Comparison of ENCODE assay signal across 15 cellular contexts in the genomic region with DNA sequence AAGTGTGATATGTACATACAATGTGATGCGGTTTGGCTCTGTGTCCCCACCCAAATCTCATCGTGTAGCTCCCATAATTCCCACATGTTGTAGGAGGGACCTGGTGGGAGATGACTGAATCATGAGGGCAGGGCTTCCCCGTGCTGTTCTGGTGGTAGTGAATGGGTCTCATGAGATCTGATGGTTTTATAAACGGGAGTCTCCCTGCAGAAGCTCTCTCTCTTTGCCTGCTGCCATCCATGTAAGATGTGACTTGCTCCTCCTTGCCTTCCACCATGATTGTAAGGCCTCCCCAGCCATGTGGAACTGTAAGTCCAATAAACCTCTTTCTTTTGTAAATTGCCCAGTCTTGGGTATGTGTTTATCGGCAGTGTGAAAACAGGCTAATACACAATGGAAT. TPM values are rescaled to one million over a fixed set of nuclear protein-coding genes. Genes with fewer than 3 reads are reported as not detected.
A peak's percentile ranks its signal among the peaks of the same experiment; 100 is the strongest.
DNase-seq lines count a peak whose midpoint lies in the region; ATAC-seq, FAIRE-seq and TF ChIP-seq lines count a peak whose summit lies in the region.
"Not testable (repeated sequence)": the region's sequence is repeated elsewhere in the genome, so short reads cannot be mapped to it uniquely, and the experiment has no call there.
"Had no signal": no experiment of that assay in that cellular context is flagged by ENCODE, and none has a peak within 500 bp of the region (broad histone marks: within the 10 kb centered on the region; RNA-seq: fewer than 3 reads in every experiment).

No MANE protein-coding gene starts in this region.

- not testable (repeated sequence) for H3K27ac Mint-ChIP-seq in osteocyte (ENCODE audit: unreplicated experiment)

- H3K4me3 ChIP-seq in HEK293 (ENCODE audit: low read depth, low read length); coronary artery; HepG2 (replicated peaks in 1 of 3; ENCODE audit: insufficient read depth in 1 of 3, low read depth in 2 of 3, low read length in 3 of 3); stomach: not testable (repeated sequence)

- CTCF ChIA-PET in HEK293 (lab: Yijun Ruan, JAX) = interaction anchor here (0.7 to 1.4 kb wide), 3 partner anchors 19 to 48 kb away, joined by 3 to 4 read pairs (median 3); partner anchors contain the start of gene CD300H
- CTCF ChIA-PET in HepG2 (lab: Yijun Ruan, JAX; ENCODE audit: low intra/inter-chr PET ratio, low total read pairs) = not testable (repeated sequence)

- BruUV-seq in HepG2 (replicated peaks; lab: Mats Ljungman, UMichigan) = not testable (repeated sequence)

- not testable (repeated sequence) for TF ChIP-seq EP300 in HepG2 (IDR thresholded peaks at IDR 0.05; ENCODE audit: low read depth in 2 of 2, low read length in 2 of 2); HepG2 (CRISPR knock-in tag; IDR thresholded peaks at IDR 0.05; ENCODE audit: borderline replicate concordance); stomach (IDR thresholded peaks at IDR 0.05)

- DNase-seq in activated CD8-positive, alpha-beta memory T cell treated with anti-CD3 and anti-CD28 coated beads for 24 hours = peak; percentile 19
- peak; percentile 39 for DNase-seq in activated effector memory CD4-positive, alpha-beta T cell treated with anti-CD3 and anti-CD28 coated beads, Interleukin-2, amount 50 U/mL, for 16 hours
- DNase-seq in coronary artery (ENCODE audit: low spot score) (peak; percentile 9), osteocyte (ENCODE audit: extremely low spot score, unreplicated experiment) (peak; percentile 19), stomach (peak; percentile 10)
- DNase-seq in HepG2 (ENCODE audit: low spot score) = not testable (repeated sequence)

- POLR2A ChIA-PET in HEK293 (lab: Yijun Ruan, JAX); HepG2 (lab: Yijun Ruan, JAX): not testable (repeated sequence)

- not testable (repeated sequence) for H3K4me2 ChIP-seq in HepG2 (ENCODE audit: low read depth, low read length)

- 26% methylated on average over 5 of the region's 5 CpGs for WGBS in HepG2 (ENCODE audit: low lambda C conversion rate)
- 76 to 86% (median 84%) methylated on average over 5 of the region's 5 CpGs for WGBS in stomach, 5 donors

- not testable (repeated sequence) for FAIRE-seq in HepG2 (lab: Jason Lieb, UNC)

- not testable (repeated sequence) for H3K9me3 Mint-ChIP-seq in osteocyte (ENCODE audit: unreplicated experiment)

- H3K9me3 ChIP-seq in HEK293 (ENCODE audit: control insufficient read depth, insufficient read depth, low read depth, low read length) = not testable (repeated sequence)
- H3K9me3 ChIP-seq in HepG2 (ENCODE audit: low read length) (peaks cover 19% of the 10 kb centered on the region), stomach (peaks cover 0 to 11% (median 9%) of the 10 kb centered on the region in 4 donors)

- not testable (repeated sequence) for H3K4me1 Mint-ChIP-seq in osteocyte (ENCODE audit: unreplicated experiment)

- not testable (repeated sequence) for H2AFZ ChIP-seq in HepG2 (ENCODE audit: low read length)

- H3K27ac ChIP-seq in HEK293 (ENCODE audit: extremely low read depth, low read depth, low read length); coronary artery; HepG2 (ENCODE audit: extremely low read length, insufficient read depth, low read length); stomach: not testable (repeated sequence)

- not testable (repeated sequence) for TF ChIP-seq POLR2A in HepG2 (IDR thresholded peaks at IDR 0.05; ENCODE audit: insufficient read depth in 1 of 2, low read depth in 2 of 2, low read length in 2 of 2); stomach (IDR thresholded peaks at IDR 0.05)

- intact Hi-C loops in HepG2 (cut with micrococcal nuclease; ENCODE audit: unreplicated experiment); stomach (cut with DNase I; ENCODE audit: low total_unique reads): not testable (repeated sequence)

- not testable (repeated sequence) for H3K79me2 ChIP-seq in HepG2 (ENCODE audit: insufficient read depth, low read length)

- peaks cover 0 to 33% of the 10 kb centered on the region in 2 experiments; a peak in 4 of 5 replicates for H3K27me3 ChIP-seq in HepG2 (ENCODE audit: control insufficient read depth in 1 of 2, insufficient read depth in 2 of 2, low read length in 2 of 2)
- H3K27me3 ChIP-seq in stomach = not testable (repeated sequence)

- TF ChIP-seq RAD21 in HepG2 (CRISPR knock-in tag; IDR thresholded peaks at IDR 0.05) = not testable (repeated sequence)

- TF ChIP-seq CTCF in HEK293 (tag by site-specific recombination; IDR thresholded peaks at IDR 0.05); coronary artery (IDR thresholded peaks at IDR 0.05); HepG2 (CRISPR knock-in tag; IDR thresholded peaks at IDR 0.05); osteocyte (IDR thresholded peaks at IDR 0.05); stomach (IDR thresholded peaks at IDR 0.05): not testable (repeated sequence)

- H3K4me3 Mint-ChIP-seq in osteocyte (ENCODE audit: unreplicated experiment) = not testable (repeated sequence)

- in situ Hi-C loops in HepG2 (cut with HindIII; ENCODE audit: extremely low pct_ligation_motif_present, low pct_unique_long_range_greater_than_20kb) = not testable (repeated sequence)

- H3K27me3 Mint-ChIP-seq in osteocyte (ENCODE audit: unreplicated experiment) = not testable (repeated sequence)

- not testable (repeated sequence) for H3K9ac ChIP-seq in HepG2 (ENCODE audit: insufficient read depth, low read depth, low read length)

- H4K20me1 ChIP-seq in HepG2 (ENCODE audit: insufficient read depth, low read length) = not testable (repeated sequence)

- not testable (repeated sequence) for H3K36me3 Mint-ChIP-seq in osteocyte (ENCODE audit: unreplicated experiment)

- H3K4me1 ChIP-seq in HEK293 (ENCODE audit: control insufficient read depth, insufficient read depth, low read length); stomach: not testable (repeated sequence)
- peaks cover 11% of the 10 kb centered on the region; the same call in 1 of the 2 replicates for H3K4me1 ChIP-seq in HepG2 (ENCODE audit: insufficient read depth, low read length)

- not testable (repeated sequence) for ATAC-seq in HepG2

- not testable (repeated sequence) for H3K36me3 ChIP-seq in HEK293 (ENCODE audit: control insufficient read depth in 2 of 2, insufficient read depth in 1 of 2, low read length in 2 of 2); HepG2 (replicated peaks in 1 of 2; ENCODE audit: control insufficient read depth in 1 of 2, insufficient read depth in 2 of 2, low read length in 2 of 2); stomach

RNA-seq across cellular contexts. Expression of gene CD300LB, which starts 12.7 kb away (rescaled TPM):
- not detected in 2 replicates for total RNA-seq in HepG2 (2016; rRNA removed; fragmentation: Illumina TruSeq; extraction: Trizol)
- not detected in 2 replicates for total RNA-seq in HepG2 (2016; cell fraction: cytosol; rRNA removed; fragmentation: Illumina TruSeq; extraction: Trizol; ENCODE audit: low read depth)
- total RNA-seq in HepG2 (2016; cell fraction: insoluble cytoplasmic fraction; rRNA removed; fragmentation: Illumina TruSeq; extraction: Trizol) = not detected in 2 replicates
- total RNA-seq in HepG2 (2016; cell fraction: membrane; rRNA removed; fragmentation: Illumina TruSeq; extraction: Trizol) = not detected in 2 replicates
- total RNA-seq in HepG2 (2016; cell fraction: nucleus; rRNA removed; fragmentation: Illumina TruSeq; extraction: Trizol) = not detected in 2 replicates
- not detected in 2 replicates for polyA plus RNA-seq in HepG2 (2011; rRNA removed)
- polyA plus RNA-seq in HepG2 (2011; cell fraction: cytosol; rRNA removed) = not detected in 2 replicates
- not detected in 2 replicates for polyA plus RNA-seq in HepG2 (2011; cell fraction: nucleus; rRNA removed)
- polyA plus RNA-seq in HepG2 (2012) = not detected in 2 replicates
- not detected in 2 replicates for polyA plus RNA-seq in HepG2 (2016; cell fraction: cytosol; fragmentation: Illumina TruSeq; extraction: Trizol; ENCODE audit: low read depth)
- polyA plus RNA-seq in HepG2 (2016; cell fraction: insoluble cytoplasmic fraction; fragmentation: Illumina TruSeq; extraction: Trizol; ENCODE audit: low read depth) = not detected in 2 replicates
- polyA plus RNA-seq in HepG2 (2016; cell fraction: membrane; fragmentation: Illumina TruSeq; extraction: Trizol; ENCODE audit: low read depth) = not detected in 2 replicates
- not detected in 2 replicates for polyA plus RNA-seq in HepG2 (2016; cell fraction: nucleus; fragmentation: Illumina TruSeq; extraction: Trizol; ENCODE audit: insufficient read depth, low read depth)
- not detected in 2 replicates for polyA minus RNA-seq in HepG2 (2011; rRNA and poly(A)+ RNA removed; ENCODE audit: low replicate concordance)
- polyA minus RNA-seq in HepG2 (2011; cell fraction: cytosol; rRNA and poly(A)+ RNA removed) = not detected in 2 replicates
- polyA minus RNA-seq in HepG2 (2011; cell fraction: nucleus; rRNA and poly(A)+ RNA removed) = not detected in 2 replicates
- total RNA-seq in osteocyte = not detected in 2 replicates
- total RNA-seq in stomach = not detected
- under 1 TPM in 1 of 3 donors, not detected in 2; 0.25 TPM for polyA plus RNA-seq in stomach
- total RNA-seq: A172; Caco-2; Calu3; CD8-positive, alpha-beta T cell had no signal
- polyA plus RNA-seq: A549, BJ had no signal

RNA-seq across cellular contexts. Expression of gene CD300C, which starts 27.3 kb away (rescaled TPM):
- total RNA-seq in HepG2 (2016; rRNA removed; fragmentation: Illumina TruSeq; extraction: Trizol) (not detected in 2 replicates), osteocyte (not detected in 2 replicates), stomach (1 to 10 TPM in 1 of 5 donors, not detected in 4; 1.6 TPM)
- not detected in 2 replicates for total RNA-seq in HepG2 (2016; cell fraction: cytosol; rRNA removed; fragmentation: Illumina TruSeq; extraction: Trizol; ENCODE audit: low read depth)
- not detected in 2 replicates for total RNA-seq in HepG2 (2016; cell fraction: insoluble cytoplasmic fraction; rRNA removed; fragmentation: Illumina TruSeq; extraction: Trizol)
- total RNA-seq in HepG2 (2016; cell fraction: membrane; rRNA removed; fragmentation: Illumina TruSeq; extraction: Trizol) = not detected in 2 replicates
- total RNA-seq in HepG2 (2016; cell fraction: nucleus; rRNA removed; fragmentation: Illumina TruSeq; extraction: Trizol) = not detected in 2 replicates
- polyA plus RNA-seq in HepG2 (2011; rRNA removed) (not detected in 2 replicates), stomach (under 1 TPM in 2 of 3 donors, not detected in 1; 0.13 to 0.75 TPM)
- not detected in 2 replicates for polyA plus RNA-seq in HepG2 (2011; cell fraction: cytosol; rRNA removed)
- polyA plus RNA-seq in HepG2 (2011; cell fraction: nucleus; rRNA removed) = not detected in 2 replicates
- polyA plus RNA-seq in HepG2 (2012) = not detected in 2 replicates
- polyA plus RNA-seq in HepG2 (2016; cell fraction: cytosol; fragmentation: Illumina TruSeq; extraction: Trizol; ENCODE audit: low read depth) = not detected in 2 replicates
- not detected in 2 replicates for polyA plus RNA-seq in HepG2 (2016; cell fraction: insoluble cytoplasmic fraction; fragmentation: Illumina TruSeq; extraction: Trizol; ENCODE audit: low read depth)
- polyA plus RNA-seq in HepG2 (2016; cell fraction: membrane; fragmentation: Illumina TruSeq; extraction: Trizol; ENCODE audit: low read depth) = not detected in 2 replicates
- polyA plus RNA-seq in HepG2 (2016; cell fraction: nucleus; fragmentation: Illumina TruSeq; extraction: Trizol; ENCODE audit: insufficient read depth, low read depth) = not detected in 2 replicates
- polyA minus RNA-seq in HepG2 (2011; rRNA and poly(A)+ RNA removed; ENCODE audit: low replicate concordance) = 0.09 TPM in 1 of 2 replicates, not detected in the other
- polyA minus RNA-seq in HepG2 (2011; cell fraction: cytosol; rRNA and poly(A)+ RNA removed) = not detected in 2 replicates
- not detected in 2 replicates for polyA minus RNA-seq in HepG2 (2011; cell fraction: nucleus; rRNA and poly(A)+ RNA removed)
- total RNA-seq: Caco-2; Calu3; CD8-positive, alpha-beta T cell had no signal
- polyA plus RNA-seq: A549 had no signal

RNA-seq across cellular contexts. Expression of gene CD300H, which starts 48.7 kb away (rescaled TPM):
- total RNA-seq in HepG2 (2016; rRNA removed; fragmentation: Illumina TruSeq; extraction: Trizol) (not detected in 2 replicates), osteocyte (not detected in 2 replicates), stomach (not detected)
- not detected in 2 replicates for total RNA-seq in HepG2 (2016; cell fraction: cytosol; rRNA removed; fragmentation: Illumina TruSeq; extraction: Trizol; ENCODE audit: low read depth)
- not detected in 2 replicates for total RNA-seq in HepG2 (2016; cell fraction: insoluble cytoplasmic fraction; rRNA removed; fragmentation: Illumina TruSeq; extraction: Trizol)
- total RNA-seq in HepG2 (2016; cell fraction: membrane; rRNA removed; fragmentation: Illumina TruSeq; extraction: Trizol) = not detected in 2 replicates
- not detected in 2 replicates for total RNA-seq in HepG2 (2016; cell fraction: nucleus; rRNA removed; fragmentation: Illumina TruSeq; extraction: Trizol)
- polyA plus RNA-seq in HepG2 (2011; rRNA removed) (not detected in 2 replicates), stomach (not detected)
- polyA plus RNA-seq in HepG2 (2011; cell fraction: cytosol; rRNA removed) = not detected in 2 replicates
- polyA plus RNA-seq in HepG2 (2011; cell fraction: nucleus; rRNA removed) = not detected in 2 replicates
- not detected in 2 replicates for polyA plus RNA-seq in HepG2 (2012)
- polyA plus RNA-seq in HepG2 (2016; cell fraction: cytosol; fragmentation: Illumina TruSeq; extraction: Trizol; ENCODE audit: low read depth) = not detected in 2 replicates
- not detected in 2 replicates for polyA plus RNA-seq in HepG2 (2016; cell fraction: insoluble cytoplasmic fraction; fragmentation: Illumina TruSeq; extraction: Trizol; ENCODE audit: low read depth)
- polyA plus RNA-seq in HepG2 (2016; cell fraction: membrane; fragmentation: Illumina TruSeq; extraction: Trizol; ENCODE audit: low read depth) = not detected in 2 replicates
- not detected in 2 replicates for polyA plus RNA-seq in HepG2 (2016; cell fraction: nucleus; fragmentation: Illumina TruSeq; extraction: Trizol; ENCODE audit: insufficient read depth, low read depth)
- polyA minus RNA-seq in HepG2 (2011; rRNA and poly(A)+ RNA removed; ENCODE audit: low replicate concordance) = not detected in 2 replicates
- polyA minus RNA-seq in HepG2 (2011; cell fraction: cytosol; rRNA and poly(A)+ RNA removed) = not detected in 2 replicates
- not detected in 2 replicates for polyA minus RNA-seq in HepG2 (2011; cell fraction: nucleus; rRNA and poly(A)+ RNA removed)
- total RNA-seq: A172; B cell; Caco-2; Calu3; CD4-positive, alpha-beta T cell; CD8-positive, alpha-beta T cell had no signal
- polyA plus RNA-seq: BJ had no signal

RNA-seq across cellular contexts. Expression of gene CD300A, which starts 52.1 kb away (rescaled TPM):
- not detected in 2 replicates for total RNA-seq in HepG2 (2016; rRNA removed; fragmentation: Illumina TruSeq; extraction: Trizol)
- total RNA-seq in HepG2 (2016; cell fraction: cytosol; rRNA removed; fragmentation: Illumina TruSeq; extraction: Trizol; ENCODE audit: low read depth) = not detected in 2 replicates
- total RNA-seq in HepG2 (2016; cell fraction: insoluble cytoplasmic fraction; rRNA removed; fragmentation: Illumina TruSeq; extraction: Trizol) = not detected in 2 replicates
- not detected in 2 replicates for total RNA-seq in HepG2 (2016; cell fraction: membrane; rRNA removed; fragmentation: Illumina TruSeq; extraction: Trizol)
- total RNA-seq in HepG2 (2016; cell fraction: nucleus; rRNA removed; fragmentation: Illumina TruSeq; extraction: Trizol) = not detected in 2 replicates
- 0.39 TPM in 1 of 2 replicates, not detected in the other for polyA plus RNA-seq in HepG2 (2011; rRNA removed)
- polyA plus RNA-seq in HepG2 (2011; cell fraction: cytosol; rRNA removed) = 0.09 and 0.14 TPM in 2 replicates
- 0.14 and 0.23 TPM in 2 replicates for polyA plus RNA-seq in HepG2 (2011; cell fraction: nucleus; rRNA removed)
- 0.11 and 0.19 TPM in 2 replicates for polyA plus RNA-seq in HepG2 (2012)
- not detected in 2 replicates for polyA plus RNA-seq in HepG2 (2016; cell fraction: cytosol; fragmentation: Illumina TruSeq; extraction: Trizol; ENCODE audit: low read depth)
- polyA plus RNA-seq in HepG2 (2016; cell fraction: insoluble cytoplasmic fraction; fragmentation: Illumina TruSeq; extraction: Trizol; ENCODE audit: low read depth) = not detected in 2 replicates
- polyA plus RNA-seq in HepG2 (2016; cell fraction: membrane; fragmentation: Illumina TruSeq; extraction: Trizol; ENCODE audit: low read depth) = not detected in 2 replicates
- polyA plus RNA-seq in HepG2 (2016; cell fraction: nucleus; fragmentation: Illumina TruSeq; extraction: Trizol; ENCODE audit: insufficient read depth, low read depth) = not detected in 2 replicates
- not detected in 2 replicates for polyA minus RNA-seq in HepG2 (2011; rRNA and poly(A)+ RNA removed; ENCODE audit: low replicate concordance)
- polyA minus RNA-seq in HepG2 (2011; cell fraction: cytosol; rRNA and poly(A)+ RNA removed) = not detected in 2 replicates
- not detected in 2 replicates for polyA minus RNA-seq in HepG2 (2011; cell fraction: nucleus; rRNA and poly(A)+ RNA removed)
- total RNA-seq in osteocyte = not detected in 2 replicates
- total RNA-seq in stomach = 1 to 10 TPM in 3 of 5 donors, not detected in 2; 3.1 to 8.0 (median 5.3) TPM
- 1 to 10 TPM; 1.8 to 4.7 (median 2.7) TPM for polyA plus RNA-seq in stomach
- total RNA-seq: A172, Caco-2 had no signal
- polyA plus RNA-seq: A549, BJ had no signal
